In the genomic region with DNA sequence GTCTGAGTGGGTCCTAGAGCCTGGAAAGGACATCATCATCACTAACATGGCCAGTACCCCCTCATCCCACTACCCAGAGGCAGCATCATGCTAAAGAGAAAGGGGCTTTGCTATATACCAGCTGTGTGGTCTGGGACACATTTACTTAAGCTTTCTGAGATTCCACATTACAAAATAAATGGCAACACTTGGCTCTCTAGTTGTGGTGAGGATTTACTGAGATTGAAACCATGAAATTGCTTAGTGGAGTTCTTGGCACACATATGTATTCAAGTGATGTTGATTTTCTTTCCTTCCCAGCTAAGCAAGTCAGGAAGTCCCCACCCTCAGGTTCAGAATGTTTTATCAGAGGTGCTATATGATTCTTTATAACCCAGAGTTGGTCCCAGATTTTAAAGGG, we compare ENCODE assay signal across 4 cellular contexts.
"Had no signal": no experiment of that assay in that cellular context is flagged by ENCODE, and none has a peak within 500 bp of the region (broad histone marks: within the 10 kb centered on the region; RNA-seq: fewer than 3 reads in every experiment).

No MANE protein-coding gene starts in this region.

- ATAC-seq: GM23338 had no signal

- H3K4me3 ChIP-seq: GM23338 had no signal

- DNase-seq: H9, HCEC 1CT, IMR-90 had no signal

- H2AFZ ChIP-seq: GM23338 had no signal

- H3K4me2 ChIP-seq: GM23338 had no signal
